In genomic region chrX:12943592-12943991, GRCh38 we compare ENCODE assay signal across 7 cellular contexts. TPM values are rescaled to one million over a fixed set of nuclear protein-coding genes. Genes with fewer than 3 reads are reported as not detected.
"Had no signal": no experiment of that assay in that cellular context is flagged by ENCODE, and none has a peak within 500 bp of the region (broad histone marks: within the 10 kb centered on the region; RNA-seq: fewer than 3 reads in every experiment).

No MANE protein-coding gene starts in this region.

RNA-seq across cellular contexts. Expression of gene TLR8, which starts 37.2 kb away (rescaled TPM):
- total RNA-seq: GM23248, GM23338, H1, H4, H7, H9, HFFc6 had no signal
- polyA plus RNA-seq: GM23248, GM23338, H1 had no signal
